19 cellular contexts compared by ENCODE assay signal in genomic region chr17:56987283-56987834, GRCh38.
"Had no signal": no experiment of that assay in that cellular context is flagged by ENCODE, and none has a peak within 500 bp of the region (broad histone marks: within the 10 kb centered on the region; RNA-seq: fewer than 3 reads in every experiment).

No MANE protein-coding gene starts in this region.

- H3K4me1 ChIP-seq: right atrium auricular region, upper lobe of right lung had no signal

- DNase-seq: activated CD4-positive, alpha-beta memory T cell treated with anti-CD3 and anti-CD28 coated beads, Interleukin-2, amount 10 ng/mL, durations not matched to agents 7 days and 5 days; activated CD4-positive, alpha-beta T cell treated with anti-CD3 and anti-CD28 coated beads, Interleukin-2, amount 10 ng/mL, durations not matched to agents 24 days and 14 days; activated CD8-positive, alpha-beta memory T cell treated with anti-CD3 and anti-CD28 coated beads, Interleukin-2, amount 10 ng/mL, durations not matched to agents 7 days and 5 days; activated gamma-delta T cell treated with Interleukin-2 at 50 U/mL for 16 hours; anterior cingulate cortex; body of pancreas; effector CD4-positive, alpha-beta T cell; erythroblast; left cardiac atrium; nephron progenitor cell; nucleus accumbens; stimulated activated CD4-positive, alpha-beta T cell treated with anti-CD3 and anti-CD28 coated beads, Interleukin-12 subunit alpha, Interleukin-12 subunit beta, amount 100 ng/mL, for 4 hours; stimulated activated CD4-positive, alpha-beta T cell treated with anti-CD3 and anti-CD28 coated beads, Interleukin-4, amount 100 ng/mL, for 4 hours; stimulated activated naive CD8-positive, alpha-beta T cell treated with anti-CD3 and anti-CD28 coated beads, Interleukin-15, Interleukin-2, amounts not matched to agents 100 U/mL and 50 U/mL, for 24 hours; T-helper 1 cell; upper lobe of right lung had no signal

- ATAC-seq: activated CD4-positive, CD25-positive, alpha-beta regulatory T cell treated with anti-CD3 and anti-CD28 coated beads, Interleukin-2, amount 50 U/mL, for 24 hours; activated CD8-positive, alpha-beta memory T cell treated with anti-CD3 and anti-CD28 coated beads, Interleukin-2, amount 10 ng/mL, durations not matched to agents 7 days and 5 days; body of pancreas; left cardiac atrium; stimulated activated naive CD8-positive, alpha-beta T cell treated with anti-CD3 and anti-CD28 coated beads, Interleukin-15, Interleukin-2, amounts not matched to agents 100 U/mL and 50 U/mL, for 24 hours; upper lobe of right lung had no signal

- H3K27me3 ChIP-seq: body of pancreas, cardiac muscle cell, right atrium auricular region, upper lobe of right lung had no signal

- H3K4me3 ChIP-seq: body of pancreas, cardiac muscle cell, right atrium auricular region, upper lobe of right lung had no signal

- H3K27ac ChIP-seq: cardiac muscle cell, right atrium auricular region, upper lobe of right lung had no signal

- H3K9me3 ChIP-seq: body of pancreas, right atrium auricular region, upper lobe of right lung had no signal
